ENCODE assay signal across 25 cellular contexts in genomic region chr10:116634126-116634975, GRCh38. TPM values are rescaled to one million over a fixed set of nuclear protein-coding genes. Genes with fewer than 3 reads are reported as not detected.
A peak's percentile ranks its signal among the peaks of the same experiment; 100 is the strongest.
DNase-seq lines count a peak whose midpoint lies in the region; ATAC-seq and TF ChIP-seq lines count a peak whose summit lies in the region.
"Had no signal": no experiment of that assay in that cellular context is flagged by ENCODE, and none has a peak within 500 bp of the region (broad histone marks: within the 10 kb centered on the region; RNA-seq: fewer than 3 reads in every experiment).

No MANE protein-coding gene starts in this region.

- H3K27ac ChIP-seq in HCT116 (ENCODE audit: low read depth, low read length) (peak overlapping the region; percentile 11; the same call in 1 of the 2 replicates), RWPE2 (ENCODE audit: poor library complexity, severe bottlenecking) (no peak overlapping the region), epithelial cell of prostate (no peak overlapping the region), neuronal stem cell (replicated peaks; ENCODE audit: low read length) (no peak overlapping the region)
- H3K27ac ChIP-seq: C4-2B, SJCRH30 had no signal

- H3K23ac ChIP-seq in neuronal stem cell (ENCODE audit: low read depth, low read length, poor library complexity), result no peak overlapping the region

- H2AFZ ChIP-seq in HCT116 (ENCODE audit: low read depth, low read length, poor library complexity, severe bottlenecking) (peak overlapping the region; percentile 47), neuronal stem cell (ENCODE audit: low read length) (peak overlapping the region; percentile 55)

- POLR2A ChIA-PET in HCT116 (lab: Charles Lee), result no interaction called here

- no peaks in the 10 kb centered on the region for H3K4me1 Mint-ChIP-seq in chondrocyte (ENCODE audit: low read depth)
- H3K4me1 Mint-ChIP-seq: CD8-positive, alpha-beta memory T cell had no signal

- H2BK15ac ChIP-seq in neuronal stem cell (ENCODE audit: low read length), result no peak overlapping the region

- H3K36me3 Mint-ChIP-seq in chondrocyte (ENCODE audit: low read depth), result no peaks in the 10 kb centered on the region
- H3K36me3 Mint-ChIP-seq: CD8-positive, alpha-beta memory T cell had no signal

- TF ChIP-seq CTCF in HCT116 (IDR thresholded peaks at IDR 0.05 in 2 of 3, conservative IDR thresholded peaks at IDR 0.05 in 1 of 3; ENCODE audit: borderline replicate concordance in 1 of 3, insufficient read depth in 1 of 3, low read depth in 2 of 3, low read length in 2 of 3) (no peak), RWPE2 (IDR thresholded peaks at IDR 0.05; ENCODE audit: poor library complexity, severe bottlenecking) (no peak), chondrocyte (IDR thresholded peaks at IDR 0.05) (no peak)

- H4K91ac ChIP-seq in neuronal stem cell (ENCODE audit: low read depth, low read length, poor library complexity), result no peak overlapping the region

- RAD21 ChIA-PET in HCT116 (lab: Charles Lee; ENCODE audit: low non-redundant PET in 1 of 2, low total read pairs in 2 of 2, uncharacterized antibody in 2 of 2, unreplicated experiment in 2 of 2), result no interaction called here

- H4K8ac ChIP-seq in neuronal stem cell (ENCODE audit: low read depth, low read length), result no peak overlapping the region

- no peak overlapping the region for H3K9ac ChIP-seq in HCT116 (ENCODE audit: low read length)
- H3K9ac ChIP-seq in neuronal stem cell (ENCODE audit: low read depth, low read length, poor library complexity), result no peak overlapping the region

- no peaks in the 10 kb centered on the region for H3K9me2 ChIP-seq in HCT116 (ENCODE audit: insufficient read depth)

- peak; percentile 81 for ATAC-seq in HCT116
- ATAC-seq in RWPE2 (ENCODE audit: low read depth), result peak; percentile 27; the same call in 1 of the 3 replicates
- ATAC-seq in HG02852 (IDR thresholded peaks at IDR 0.05; ENCODE audit: unreplicated experiment), result no peak
- ATAC-seq: HepG2, K562, Panc1 had no signal

- H3K9me3 ChIP-seq in HCT116 (ENCODE audit: control insufficient read depth in 1 of 2, insufficient read depth in 1 of 2, low read depth in 1 of 2, low read length in 2 of 2) (no peaks in the 10 kb centered on the region), RWPE2 (ENCODE audit: severe bottlenecking) (no peaks in the 10 kb centered on the region), neuronal stem cell (replicated peaks in 1 of 2; ENCODE audit: control insufficient read depth in 2 of 2, insufficient read depth in 1 of 2, low read depth in 1 of 2, low read length in 2 of 2) (no peaks in the 10 kb centered on the region)
- H3K9me3 ChIP-seq: SJCRH30 had no signal

- H3K27ac Mint-ChIP-seq in chondrocyte (ENCODE audit: unreplicated experiment), result no peak overlapping the region
- H3K27ac Mint-ChIP-seq: CD8-positive, alpha-beta memory T cell had no signal

- H3K4me2 ChIP-seq in HCT116 (ENCODE audit: low read length) (peak overlapping the region; percentile 55), neuronal stem cell (ENCODE audit: insufficient read depth, low read length, poor library complexity, severe bottlenecking) (no peak overlapping the region)

- peaks cover 11 to 20% of the 10 kb centered on the region in 2 experiments for H3K4me1 ChIP-seq in HCT116 (ENCODE audit: control insufficient read depth in 1 of 2, insufficient read depth in 2 of 2, low read length in 2 of 2)
- H3K4me1 ChIP-seq in RWPE2 (ENCODE audit: insufficient read depth, poor library complexity, severe bottlenecking), result no peaks in the 10 kb centered on the region
- peaks cover 0 to 18% of the 10 kb centered on the region in 2 donors for H3K4me1 ChIP-seq in neuronal stem cell (ENCODE audit: control insufficient read depth in 2 of 2, insufficient read depth in 1 of 2, low read depth in 1 of 2, low read length in 2 of 2)
- H3K4me1 ChIP-seq: SJCRH30 had no signal

- H3K27me3 ChIP-seq in HCT116 (ENCODE audit: insufficient read depth, low read length), result no peaks in the 10 kb centered on the region
- no peaks in the 10 kb centered on the region for H3K27me3 ChIP-seq in RWPE2 (ENCODE audit: insufficient read depth, poor library complexity, severe bottlenecking)
- peaks cover 0 to 6% (median 0%) of the 10 kb centered on the region in 3 experiments for H3K27me3 ChIP-seq in neuronal stem cell (ENCODE audit: control insufficient read depth in 3 of 3, insufficient read depth in 3 of 3, low read depth in 1 of 3, low read length in 3 of 3)
- H3K27me3 ChIP-seq: SJCRH30 had no signal

- H2BK120ac ChIP-seq in neuronal stem cell (ENCODE audit: low read depth, low read length), result no peak overlapping the region

- in situ Hi-C loops in G401 (cut with HindIII; ENCODE audit: low sequenced_read_pairs), result no loop called here

- H3K36me3 ChIP-seq in HCT116 (ENCODE audit: control insufficient read depth in 1 of 2, insufficient read depth in 2 of 2, low read length in 2 of 2) (no peaks in the 10 kb centered on the region), RWPE2 (ENCODE audit: low read depth) (no peaks in the 10 kb centered on the region), neuronal stem cell (replicated peaks in 1 of 2; ENCODE audit: control insufficient read depth in 2 of 2, insufficient read depth in 2 of 2, low read length in 2 of 2) (no peaks in the 10 kb centered on the region)
- H3K36me3 ChIP-seq: SJCRH30 had no signal

- no peak overlapping the region for H2BK12ac ChIP-seq in neuronal stem cell (ENCODE audit: low read length)

- no peak overlapping the region for H2AK5ac ChIP-seq in neuronal stem cell (ENCODE audit: low read depth, low read length)

- WGBS in neuronal stem cell (ENCODE audit: extremely low coverage in 2 of 2, insufficient read length in 2 of 2, insufficient replicate concordance in 1 of 2), 2 donors, result no CpG with 5 or more reads among the region's 11 CpGs

- no peak overlapping the region for H2BK5ac ChIP-seq in neuronal stem cell (ENCODE audit: low read length)

- CTCF ChIA-PET in HCT116 (lab: Charles Lee), result interaction anchor here (1.0 to 1.2 kb wide), 2 partner anchors 154 to 534 kb away, joined by 3 read pairs; no protein-coding TSS in a partner anchor

- peaks cover 17% of the 10 kb centered on the region for H3K27me3 Mint-ChIP-seq in chondrocyte (ENCODE audit: low read depth)

- DNase-seq in HCT116 (ENCODE audit: low read depth, low spot score) (peak; percentile 55), RWPE2 (ENCODE audit: low spot score) (no peak), epithelial cell of prostate (ENCODE audit: low read depth, low spot score) (peak; percentile 6), neuronal stem cell (ENCODE audit: low spot score) (no peak), chondrocyte (ENCODE audit: low spot score) (no peak), G401 (ENCODE audit: low spot score) (no peak)
- DNase-seq: Calu3; CD8-positive, alpha-beta memory T cell; GDM1; GOT3; NCI-H1092 treated with DMSO at 0.1 percent for 48 hours; NCI-H146; NCI-H2029 treated with DMSO at 0.1 percent for 48 hours; NCI-H345; NCI-H524; NCI-H774; NK-92 treated with Interleukin-12 subunit alpha and Interleukin-12 subunit beta, amount 100 ng/mL, for 24 hours; SJCRH30 had no signal

- H3K4me3 Mint-ChIP-seq in chondrocyte (ENCODE audit: unreplicated experiment), result no peak overlapping the region
- H3K4me3 Mint-ChIP-seq: CD8-positive, alpha-beta memory T cell had no signal

- H3K18ac ChIP-seq in neuronal stem cell (ENCODE audit: low read length), result no peak overlapping the region

- TF ChIP-seq POLR2A in HCT116 (IDR thresholded peaks at IDR 0.05; ENCODE audit: borderline replicate concordance, extremely low read depth, insufficient read depth, insufficient read length), result no peak

- no peak overlapping the region for H3K4ac ChIP-seq in neuronal stem cell (ENCODE audit: low read length)

- H3K79me2 ChIP-seq in HCT116 (ENCODE audit: insufficient read depth, low read length), result no peaks in the 10 kb centered on the region

- H3K4me3 ChIP-seq in HCT116 (replicated peaks in 1 of 2; ENCODE audit: low read depth in 1 of 2, low read length in 2 of 2) (peak overlapping the region in 1 of 2 experiments; percentile 14; a peak in 1 of 4 replicates), RWPE2 (ENCODE audit: severe bottlenecking) (no peak overlapping the region), neuronal stem cell (ENCODE audit: low read length in 2 of 2) (no peak overlapping the region)
- H3K4me3 ChIP-seq: K562, SJCRH30 had no signal

- H3K79me1 ChIP-seq in neuronal stem cell (ENCODE audit: low read depth, low read length), result no peaks in the 10 kb centered on the region

- intact Hi-C loops in HCT116 (cut with micrococcal nuclease), result no loop called here

- no peaks in the 10 kb centered on the region for H3K9me3 Mint-ChIP-seq in chondrocyte (ENCODE audit: low read depth)

- no TSS peak for BruUV-seq in HCT116 (replicated peaks; lab: Mats Ljungman, UMichigan)

- no peak for TF ChIP-seq RAD21 in HCT116 (IDR thresholded peaks at IDR 0.05; ENCODE audit: low read depth)

- H4K20me1 ChIP-seq in HCT116 (ENCODE audit: insufficient read depth), result no peaks in the 10 kb centered on the region

- H3K14ac ChIP-seq in neuronal stem cell (ENCODE audit: low read length), result no peak overlapping the region

TF ChIP-seq in HCT116, 20 proteins besides CTCF, POLR2A, EP300 and RAD21 (continues in another document):
- TF ChIP-seq EZH2phosphoT487 (IDR thresholded peaks at IDR 0.05; ENCODE audit: borderline replicate concordance), result no peak
- TF ChIP-seq SP1 (IDR thresholded peaks at IDR 0.05; ENCODE audit: low read depth), result peak; percentile 64
- TF ChIP-seq CEBPB (IDR thresholded peaks at IDR 0.05; ENCODE audit: low read depth), result peak; percentile 88
- TF ChIP-seq MAX (IDR thresholded peaks at IDR 0.05), result peak; percentile 58
- 0 out of 2 replicates have a peak, but pooled peaks have one; percentile 17 for TF ChIP-seq SIN3A (IDR thresholded peaks at IDR 0.05; ENCODE audit: low read depth)
- no peak for TF ChIP-seq ZFX (IDR thresholded peaks at IDR 0.05)
- peak; percentile 31; the same call in 1 of the 2 replicates for TF ChIP-seq POLR2AphosphoS5 (IDR thresholded peaks at IDR 0.05; ENCODE audit: low read depth, low read length)

RNA-seq across cellular contexts. Expression of gene PNLIPRP2, which starts 13.6 kb away (rescaled TPM):
- total RNA-seq in HCT116 (2021; ENCODE audit: unreplicated experiment) (1.1 TPM), chondrocyte (not detected in 3 replicates)
- polyA plus RNA-seq in HCT116 (2012), result not detected in 2 replicates
- polyA plus RNA-seq in neuronal stem cell (2013, experiment 1 of 2), result 0.29 TPM
- 0.29 TPM for polyA plus RNA-seq in neuronal stem cell (2013, experiment 2 of 2)
- not detected in 2 replicates for total RNA-seq in G401 (2014; rRNA removed; shearing (Covaris generic))
- total RNA-seq: Calu3; CD8-positive, alpha-beta memory T cell; Daoy; HT-29; SJCRH30 had no signal
- polyA plus RNA-seq: CD8-positive, alpha-beta memory T cell; K562 had no signal

RNA-seq across cellular contexts. Expression of gene PNLIPRP1, which starts 43.6 kb away (rescaled TPM):
- total RNA-seq in HCT116 (2021; ENCODE audit: unreplicated experiment) (1.6 TPM), chondrocyte (not detected in 3 replicates)
- not detected in 2 replicates for polyA plus RNA-seq in HCT116 (2012)
- not detected for polyA plus RNA-seq in neuronal stem cell (2013, experiment 1 of 2)
- not detected for polyA plus RNA-seq in neuronal stem cell (2013, experiment 2 of 2)
- not detected in 2 replicates for total RNA-seq in G401 (2014; rRNA removed; shearing (Covaris generic))
- total RNA-seq: Calu3; CD8-positive, alpha-beta memory T cell; Daoy; HepG2; HT-29; SJCRH30 had no signal
- polyA plus RNA-seq: CD8-positive, alpha-beta memory T cell; HepG2; K562 had no signal

Comparison
In these comparisons a context has a peak if more than half of its experiments do, and no peak if none do; other contexts are left out.
1. DNase-seq: peak in HCT116 (single experiment) and epithelial cell of prostate (single experiment); none in RWPE2 (single experiment), neuronal stem cell (single experiment), chondrocyte (single experiment) and G401 (single experiment).